ENCODE assay signal across 25 cellular contexts in genomic region chr10:111956841-111957240, GRCh38.
"Had no signal": no experiment of that assay in that cellular context is flagged by ENCODE, and none has a peak within 500 bp of the region (broad histone marks: within the 10 kb centered on the region; RNA-seq: fewer than 3 reads in every experiment).

No MANE protein-coding gene starts in this region.

- H3K4me3 Mint-ChIP-seq: immature natural killer cell, mesothelial cell of epicardium, naive B cell had no signal

- H3K4me1 ChIP-seq: esophagus muscularis mucosa, foreskin keratinocyte, gastroesophageal sphincter, heart left ventricle, left lung, lower lobe of right lung had no signal

- DNase-seq: dermis blood vessel endothelial cell; dorsolateral prefrontal cortex; effector CD4-positive, alpha-beta T cell; effector memory CD4-positive, alpha-beta T cell; foreskin keratinocyte; heart left ventricle; hypothalamus; immature natural killer cell; left cardiac atrium; left lung; left ventricle myocardium superior; lower lobe of right lung; mesenchymal stem cell; mucosa of descending colon; naive B cell had no signal

- H3K9me3 ChIP-seq: lower lobe of right lung had no signal

- H3K79me2 ChIP-seq: hepatocyte had no signal

- H3K27me3 ChIP-seq: esophagus muscularis mucosa, foreskin keratinocyte, gastroesophageal sphincter, heart left ventricle, hepatocyte, left lung had no signal

- H3K4me2 ChIP-seq: hepatocyte had no signal

- ATAC-seq: foreskin keratinocyte, gastroesophageal sphincter, heart left ventricle, left cardiac atrium, left lung, left ventricle myocardium superior, lower lobe of right lung, mucosa of descending colon had no signal

- H3K36me3 ChIP-seq: esophagus muscularis mucosa, gastroesophageal sphincter, heart left ventricle, left lung, lower lobe of right lung had no signal

- H3K36me3 Mint-ChIP-seq: mesothelial cell of epicardium had no signal

- H3K4me1 Mint-ChIP-seq: immature natural killer cell, mesothelial cell of epicardium, naive B cell had no signal

- FAIRE-seq: colon, endothelial cell of umbilical vein, frontal cortex, islet of Langerhans, keratinocyte had no signal

- H2AFZ ChIP-seq: hepatocyte had no signal

- H3K4me3 ChIP-seq: coronary artery, dorsolateral prefrontal cortex, esophagus muscularis mucosa, gastroesophageal sphincter, heart left ventricle, hepatocyte, left lung, lower lobe of right lung, mucosa of descending colon had no signal

- H3K27ac Mint-ChIP-seq: immature natural killer cell, mesothelial cell of epicardium had no signal

- H3K27ac ChIP-seq: coronary artery, dorsolateral prefrontal cortex, esophagus muscularis mucosa, foreskin keratinocyte, gastroesophageal sphincter, heart left ventricle, hepatocyte, left lung, lower lobe of right lung had no signal
